1 cellular context compared by ENCODE assay signal in the genomic region with DNA sequence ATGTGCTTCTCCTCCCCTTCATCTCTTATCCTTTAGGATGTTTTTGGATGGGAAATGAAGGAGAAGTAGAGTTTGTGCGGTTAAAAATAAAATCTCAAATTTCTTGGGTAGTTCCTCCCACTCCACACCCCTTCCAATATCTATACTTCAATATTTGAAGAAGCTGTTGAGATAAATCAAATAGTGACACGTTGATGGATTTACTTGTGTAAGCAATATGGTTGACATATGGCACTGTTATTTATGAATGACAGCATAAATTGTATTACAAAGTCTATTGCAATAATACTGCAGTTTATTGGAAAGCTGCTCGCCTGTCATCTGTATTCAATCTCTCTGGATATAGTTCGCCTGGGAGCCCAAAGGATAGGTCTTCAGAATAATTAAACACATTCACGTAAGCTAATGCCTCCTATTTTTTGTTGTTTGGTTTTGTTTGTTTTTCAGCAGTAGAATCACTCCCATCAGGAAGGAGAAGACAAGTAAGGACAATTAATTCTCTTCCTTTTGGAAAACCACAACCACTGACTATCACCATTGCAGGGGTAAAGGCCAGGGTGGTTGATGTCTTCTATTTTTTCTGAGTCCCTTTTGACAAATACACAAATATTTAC.
A peak's percentile ranks its signal among the peaks of the same experiment; 100 is the strongest.
TF ChIP-seq lines count a peak whose summit lies in the region.

No MANE protein-coding gene starts in this region.

TF ChIP-seq in HEK293, 187 proteins besides CTCF, POLR2A, EP300 and RAD21 (continued from another document and continues in another):
- TF ChIP-seq, protein P1, sequence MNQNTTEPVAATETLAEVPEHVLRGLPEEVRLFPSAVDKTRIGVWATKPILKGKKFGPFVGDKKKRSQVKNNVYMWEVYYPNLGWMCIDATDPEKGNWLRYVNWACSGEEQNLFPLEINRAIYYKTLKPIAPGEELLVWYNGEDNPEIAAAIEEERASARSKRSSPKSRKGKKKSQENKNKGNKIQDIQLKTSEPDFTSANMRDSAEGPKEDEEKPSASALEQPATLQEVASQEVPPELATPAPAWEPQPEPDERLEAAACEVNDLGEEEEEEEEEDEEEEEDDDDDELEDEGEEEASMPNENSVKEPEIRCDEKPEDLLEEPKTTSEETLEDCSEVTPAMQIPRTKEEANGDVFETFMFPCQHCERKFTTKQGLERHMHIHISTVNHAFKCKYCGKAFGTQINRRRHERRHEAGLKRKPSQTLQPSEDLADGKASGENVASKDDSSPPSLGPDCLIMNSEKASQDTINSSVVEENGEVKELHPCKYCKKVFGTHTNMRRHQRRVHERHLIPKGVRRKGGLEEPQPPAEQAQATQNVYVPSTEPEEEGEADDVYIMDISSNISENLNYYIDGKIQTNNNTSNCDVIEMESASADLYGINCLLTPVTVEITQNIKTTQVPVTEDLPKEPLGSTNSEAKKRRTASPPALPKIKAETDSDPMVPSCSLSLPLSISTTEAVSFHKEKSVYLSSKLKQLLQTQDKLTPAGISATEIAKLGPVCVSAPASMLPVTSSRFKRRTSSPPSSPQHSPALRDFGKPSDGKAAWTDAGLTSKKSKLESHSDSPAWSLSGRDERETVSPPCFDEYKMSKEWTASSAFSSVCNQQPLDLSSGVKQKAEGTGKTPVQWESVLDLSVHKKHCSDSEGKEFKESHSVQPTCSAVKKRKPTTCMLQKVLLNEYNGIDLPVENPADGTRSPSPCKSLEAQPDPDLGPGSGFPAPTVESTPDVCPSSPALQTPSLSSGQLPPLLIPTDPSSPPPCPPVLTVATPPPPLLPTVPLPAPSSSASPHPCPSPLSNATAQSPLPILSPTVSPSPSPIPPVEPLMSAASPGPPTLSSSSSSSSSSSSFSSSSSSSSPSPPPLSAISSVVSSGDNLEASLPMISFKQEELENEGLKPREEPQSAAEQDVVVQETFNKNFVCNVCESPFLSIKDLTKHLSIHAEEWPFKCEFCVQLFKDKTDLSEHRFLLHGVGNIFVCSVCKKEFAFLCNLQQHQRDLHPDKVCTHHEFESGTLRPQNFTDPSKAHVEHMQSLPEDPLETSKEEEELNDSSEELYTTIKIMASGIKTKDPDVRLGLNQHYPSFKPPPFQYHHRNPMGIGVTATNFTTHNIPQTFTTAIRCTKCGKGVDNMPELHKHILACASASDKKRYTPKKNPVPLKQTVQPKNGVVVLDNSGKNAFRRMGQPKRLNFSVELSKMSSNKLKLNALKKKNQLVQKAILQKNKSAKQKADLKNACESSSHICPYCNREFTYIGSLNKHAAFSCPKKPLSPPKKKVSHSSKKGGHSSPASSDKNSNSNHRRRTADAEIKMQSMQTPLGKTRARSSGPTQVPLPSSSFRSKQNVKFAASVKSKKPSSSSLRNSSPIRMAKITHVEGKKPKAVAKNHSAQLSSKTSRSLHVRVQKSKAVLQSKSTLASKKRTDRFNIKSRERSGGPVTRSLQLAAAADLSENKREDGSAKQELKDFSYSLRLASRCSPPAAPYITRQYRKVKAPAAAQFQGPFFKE (tag by site-specific recombination; IDR thresholded peaks at IDR 0.05; ENCODE audit: borderline replicate concordance): no peak
- TF ChIP-seq, protein P2, sequence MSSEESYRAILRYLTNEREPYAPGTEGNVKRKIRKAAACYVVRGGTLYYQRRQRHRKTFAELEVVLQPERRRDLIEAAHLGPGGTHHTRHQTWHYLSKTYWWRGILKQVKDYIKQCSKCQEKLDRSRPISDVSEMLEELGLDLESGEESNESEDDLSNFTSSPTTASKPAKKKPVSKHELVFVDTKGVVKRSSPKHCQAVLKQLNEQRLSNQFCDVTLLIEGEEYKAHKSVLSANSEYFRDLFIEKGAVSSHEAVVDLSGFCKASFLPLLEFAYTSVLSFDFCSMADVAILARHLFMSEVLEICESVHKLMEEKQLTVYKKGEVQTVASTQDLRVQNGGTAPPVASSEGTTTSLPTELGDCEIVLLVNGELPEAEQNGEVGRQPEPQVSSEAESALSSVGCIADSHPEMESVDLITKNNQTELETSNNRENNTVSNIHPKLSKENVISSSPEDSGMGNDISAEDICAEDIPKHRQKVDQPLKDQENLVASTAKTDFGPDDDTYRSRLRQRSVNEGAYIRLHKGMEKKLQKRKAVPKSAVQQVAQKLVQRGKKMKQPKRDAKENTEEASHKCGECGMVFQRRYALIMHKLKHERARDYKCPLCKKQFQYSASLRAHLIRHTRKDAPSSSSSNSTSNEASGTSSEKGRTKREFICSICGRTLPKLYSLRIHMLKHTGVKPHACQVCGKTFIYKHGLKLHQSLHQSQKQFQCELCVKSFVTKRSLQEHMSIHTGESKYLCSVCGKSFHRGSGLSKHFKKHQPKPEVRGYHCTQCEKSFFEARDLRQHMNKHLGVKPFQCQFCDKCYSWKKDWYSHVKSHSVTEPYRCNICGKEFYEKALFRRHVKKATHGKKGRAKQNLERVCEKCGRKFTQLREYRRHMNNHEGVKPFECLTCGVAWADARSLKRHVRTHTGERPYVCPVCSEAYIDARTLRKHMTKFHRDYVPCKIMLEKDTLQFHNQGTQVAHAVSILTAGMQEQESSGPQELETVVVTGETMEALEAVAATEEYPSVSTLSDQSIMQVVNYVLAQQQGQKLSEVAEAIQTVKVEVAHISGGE (tag by site-specific recombination; conservative IDR thresholded peaks at IDR 0.05; ENCODE audit: low read depth): no peak
- TF ChIP-seq ZNF433 (tag by site-specific recombination; IDR thresholded peaks at IDR 0.05; ENCODE audit: low read depth) (no peak), ZNF626 (tag by site-specific recombination; IDR thresholded peaks at IDR 0.05) (no peak), ZNF473 (tag by site-specific recombination; IDR thresholded peaks at IDR 0.05) (no peak), ZNF670 (tag by site-specific recombination; IDR thresholded peaks at IDR 0.05; ENCODE audit: low read depth) (no peak), TCF7L2 (IDR thresholded peaks at IDR 0.05; ENCODE audit: borderline replicate concordance, low read depth, low read length) (no peak), OVOL3 (tag by site-specific recombination; IDR thresholded peaks at IDR 0.05) (no peak), GLI2 (tag by site-specific recombination; IDR thresholded peaks at IDR 0.05; ENCODE audit: borderline replicate concordance, low read depth) (no peak), SCRT2 (tag by site-specific recombination; IDR thresholded peaks at IDR 0.05) (no peak), ZNF624 (tag by site-specific recombination; IDR thresholded peaks at IDR 0.05) (no peak), ZNF248 (tag by site-specific recombination; IDR thresholded peaks at IDR 0.05) (no peak), ZNF140 (tag by site-specific recombination; IDR thresholded peaks at IDR 0.05) (no peak), ZFP3 (tag by site-specific recombination; IDR thresholded peaks at IDR 0.05; ENCODE audit: low read depth) (no peak), KLF9 (tag by site-specific recombination; IDR thresholded peaks at IDR 0.05; ENCODE audit: low read depth) (no peak), TRIM28 (IDR thresholded peaks at IDR 0.05; ENCODE audit: borderline replicate concordance, low read length) (no peak), HOXD13 (CRISPR knock-in tag; IDR thresholded peaks at IDR 0.05; ENCODE audit: borderline replicate concordance) (no peak), ZNF548 (tag by site-specific recombination; IDR thresholded peaks at IDR 0.05) (no peak), SCRT1 (tag by site-specific recombination; IDR thresholded peaks at IDR 0.05; ENCODE audit: borderline replicate concordance) (no peak), ZNF777 (tag by site-specific recombination; IDR thresholded peaks at IDR 0.05; ENCODE audit: borderline replicate concordance) (no peak), ZBTB17 (tag by site-specific recombination; IDR thresholded peaks at IDR 0.05) (peak; percentile 50; the same call in 1 of the 2 replicates), ZNF2 (tag by site-specific recombination; IDR thresholded peaks at IDR 0.05) (no peak), ZNF366 (tag by site-specific recombination; conservative IDR thresholded peaks at IDR 0.05) (0 out of 2 replicates have a peak, but pooled peaks have one; percentile 9), ZNF23 (tag by site-specific recombination; IDR thresholded peaks at IDR 0.05; ENCODE audit: borderline replicate concordance) (no peak), ZNF785 (tag by site-specific recombination; IDR thresholded peaks at IDR 0.05) (no peak), ZNF701 (tag by site-specific recombination; IDR thresholded peaks at IDR 0.05) (no peak), ZNF16 (tag by site-specific recombination; IDR thresholded peaks at IDR 0.05; ENCODE audit: low read depth) (no peak)
- TF ChIP-seq, protein P3, sequence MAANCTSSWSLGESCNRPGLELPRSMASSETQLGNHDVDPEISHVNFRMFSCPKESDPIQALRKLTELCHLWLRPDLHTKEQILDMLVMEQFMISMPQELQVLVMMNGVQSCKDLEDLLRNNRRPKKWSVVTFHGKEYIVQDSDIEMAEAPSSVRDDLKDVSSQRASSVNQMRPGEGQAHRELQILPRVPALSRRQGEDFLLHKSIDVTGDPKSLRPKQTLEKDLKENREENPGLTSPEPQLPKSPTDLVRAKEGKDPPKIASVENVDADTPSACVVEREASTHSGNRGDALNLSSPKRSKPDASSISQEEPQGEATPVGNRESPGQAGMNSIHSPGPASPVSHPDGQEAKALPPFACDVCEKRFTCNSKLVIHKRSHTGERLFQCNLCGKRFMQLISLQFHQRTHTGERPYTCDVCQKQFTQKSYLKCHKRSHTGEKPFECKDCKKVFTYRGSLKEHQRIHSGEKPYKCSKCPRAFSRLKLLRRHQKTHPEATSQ (tag by site-specific recombination; IDR thresholded peaks at IDR 0.05): no peak
- TF ChIP-seq, protein P4, sequence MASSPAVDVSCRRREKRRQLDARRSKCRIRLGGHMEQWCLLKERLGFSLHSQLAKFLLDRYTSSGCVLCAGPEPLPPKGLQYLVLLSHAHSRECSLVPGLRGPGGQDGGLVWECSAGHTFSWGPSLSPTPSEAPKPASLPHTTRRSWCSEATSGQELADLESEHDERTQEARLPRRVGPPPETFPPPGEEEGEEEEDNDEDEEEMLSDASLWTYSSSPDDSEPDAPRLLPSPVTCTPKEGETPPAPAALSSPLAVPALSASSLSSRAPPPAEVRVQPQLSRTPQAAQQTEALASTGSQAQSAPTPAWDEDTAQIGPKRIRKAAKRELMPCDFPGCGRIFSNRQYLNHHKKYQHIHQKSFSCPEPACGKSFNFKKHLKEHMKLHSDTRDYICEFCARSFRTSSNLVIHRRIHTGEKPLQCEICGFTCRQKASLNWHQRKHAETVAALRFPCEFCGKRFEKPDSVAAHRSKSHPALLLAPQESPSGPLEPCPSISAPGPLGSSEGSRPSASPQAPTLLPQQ (tag by site-specific recombination; IDR thresholded peaks at IDR 0.05): no peak
- TF ChIP-seq, protein P5, sequence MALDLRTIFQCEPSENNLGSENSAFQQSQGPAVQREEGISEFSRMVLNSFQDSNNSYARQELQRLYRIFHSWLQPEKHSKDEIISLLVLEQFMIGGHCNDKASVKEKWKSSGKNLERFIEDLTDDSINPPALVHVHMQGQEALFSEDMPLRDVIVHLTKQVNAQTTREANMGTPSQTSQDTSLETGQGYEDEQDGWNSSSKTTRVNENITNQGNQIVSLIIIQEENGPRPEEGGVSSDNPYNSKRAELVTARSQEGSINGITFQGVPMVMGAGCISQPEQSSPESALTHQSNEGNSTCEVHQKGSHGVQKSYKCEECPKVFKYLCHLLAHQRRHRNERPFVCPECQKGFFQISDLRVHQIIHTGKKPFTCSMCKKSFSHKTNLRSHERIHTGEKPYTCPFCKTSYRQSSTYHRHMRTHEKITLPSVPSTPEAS (tag by site-specific recombination; IDR thresholded peaks at IDR 0.05): no peak
- TF ChIP-seq, protein P6, sequence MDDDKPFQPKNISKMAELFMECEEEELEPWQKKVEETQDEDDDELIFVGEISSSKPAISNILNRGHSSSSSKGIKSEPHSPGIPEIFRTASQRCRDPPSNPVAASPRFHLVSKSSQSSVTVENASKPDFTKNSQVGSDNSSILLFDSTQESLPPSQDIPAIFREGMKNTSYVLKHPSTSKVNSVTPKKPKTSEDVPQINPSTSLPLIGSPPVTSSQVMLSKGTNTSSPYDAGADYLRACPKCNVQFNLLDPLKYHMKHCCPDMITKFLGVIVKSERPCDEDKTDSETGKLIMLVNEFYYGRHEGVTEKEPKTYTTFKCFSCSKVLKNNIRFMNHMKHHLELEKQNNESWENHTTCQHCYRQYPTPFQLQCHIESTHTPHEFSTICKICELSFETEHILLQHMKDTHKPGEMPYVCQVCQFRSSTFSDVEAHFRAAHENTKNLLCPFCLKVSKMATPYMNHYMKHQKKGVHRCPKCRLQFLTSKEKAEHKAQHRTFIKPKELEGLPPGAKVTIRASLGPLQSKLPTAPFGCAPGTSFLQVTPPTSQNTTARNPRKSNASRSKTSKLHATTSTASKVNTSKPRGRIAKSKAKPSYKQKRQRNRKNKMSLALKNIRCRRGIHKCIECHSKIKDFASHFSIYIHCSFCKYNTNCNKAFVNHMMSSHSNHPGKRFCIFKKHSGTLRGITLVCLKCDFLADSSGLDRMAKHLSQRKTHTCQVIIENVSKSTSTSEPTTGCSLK (tag by site-specific recombination; IDR thresholded peaks at IDR 0.05): no peak
- TF ChIP-seq, protein P7, sequence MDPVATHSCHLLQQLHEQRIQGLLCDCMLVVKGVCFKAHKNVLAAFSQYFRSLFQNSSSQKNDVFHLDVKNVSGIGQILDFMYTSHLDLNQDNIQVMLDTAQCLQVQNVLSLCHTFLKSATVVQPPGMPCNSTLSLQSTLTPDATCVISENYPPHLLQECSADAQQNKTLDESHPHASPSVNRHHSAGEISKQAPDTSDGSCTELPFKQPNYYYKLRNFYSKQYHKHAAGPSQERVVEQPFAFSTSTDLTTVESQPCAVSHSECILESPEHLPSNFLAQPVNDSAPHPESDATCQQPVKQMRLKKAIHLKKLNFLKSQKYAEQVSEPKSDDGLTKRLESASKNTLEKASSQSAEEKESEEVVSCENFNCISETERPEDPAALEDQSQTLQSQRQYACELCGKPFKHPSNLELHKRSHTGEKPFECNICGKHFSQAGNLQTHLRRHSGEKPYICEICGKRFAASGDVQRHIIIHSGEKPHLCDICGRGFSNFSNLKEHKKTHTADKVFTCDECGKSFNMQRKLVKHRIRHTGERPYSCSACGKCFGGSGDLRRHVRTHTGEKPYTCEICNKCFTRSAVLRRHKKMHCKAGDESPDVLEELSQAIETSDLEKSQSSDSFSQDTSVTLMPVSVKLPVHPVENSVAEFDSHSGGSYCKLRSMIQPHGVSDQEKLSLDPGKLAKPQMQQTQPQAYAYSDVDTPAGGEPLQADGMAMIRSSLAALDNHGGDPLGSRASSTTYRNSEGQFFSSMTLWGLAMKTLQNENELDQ (tag by site-specific recombination; IDR thresholded peaks at IDR 0.05; ENCODE audit: low read depth): no peak
- TF ChIP-seq, protein P8, sequence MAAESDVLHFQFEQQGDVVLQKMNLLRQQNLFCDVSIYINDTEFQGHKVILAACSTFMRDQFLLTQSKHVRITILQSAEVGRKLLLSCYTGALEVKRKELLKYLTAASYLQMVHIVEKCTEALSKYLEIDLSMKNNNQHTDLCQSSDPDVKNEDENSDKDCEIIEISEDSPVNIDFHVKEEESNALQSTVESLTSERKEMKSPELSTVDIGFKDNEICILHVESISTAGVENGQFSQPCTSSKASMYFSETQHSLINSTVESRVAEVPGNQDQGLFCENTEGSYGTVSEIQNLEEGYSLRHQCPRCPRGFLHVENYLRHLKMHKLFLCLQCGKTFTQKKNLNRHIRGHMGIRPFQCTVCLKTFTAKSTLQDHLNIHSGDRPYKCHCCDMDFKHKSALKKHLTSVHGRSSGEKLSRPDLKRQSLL (tag by site-specific recombination; IDR thresholded peaks at IDR 0.05): no peak
- TF ChIP-seq, protein P9, sequence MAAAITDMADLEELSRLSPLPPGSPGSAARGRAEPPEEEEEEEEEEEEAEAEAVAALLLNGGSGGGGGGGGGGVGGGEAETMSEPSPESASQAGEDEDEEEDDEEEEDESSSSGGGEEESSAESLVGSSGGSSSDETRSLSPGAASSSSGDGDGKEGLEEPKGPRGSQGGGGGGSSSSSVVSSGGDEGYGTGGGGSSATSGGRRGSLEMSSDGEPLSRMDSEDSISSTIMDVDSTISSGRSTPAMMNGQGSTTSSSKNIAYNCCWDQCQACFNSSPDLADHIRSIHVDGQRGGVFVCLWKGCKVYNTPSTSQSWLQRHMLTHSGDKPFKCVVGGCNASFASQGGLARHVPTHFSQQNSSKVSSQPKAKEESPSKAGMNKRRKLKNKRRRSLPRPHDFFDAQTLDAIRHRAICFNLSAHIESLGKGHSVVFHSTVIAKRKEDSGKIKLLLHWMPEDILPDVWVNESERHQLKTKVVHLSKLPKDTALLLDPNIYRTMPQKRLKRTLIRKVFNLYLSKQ (tag by site-specific recombination; IDR thresholded peaks at IDR 0.05; ENCODE audit: borderline replicate concordance): no peak
